Comparison of ENCODE assay signal across 25 cellular contexts in genomic region chr3:48225587-48225986, GRCh38. TPM values are rescaled to one million over a fixed set of nuclear protein-coding genes. Genes with fewer than 3 reads are reported as not detected.
DNase-seq lines count a peak whose midpoint lies in the region; ATAC-seq, FAIRE-seq and TF ChIP-seq lines count a peak whose summit lies in the region.
"Had no signal": no experiment of that assay in that cellular context is flagged by ENCODE, and none has a peak within 500 bp of the region (broad histone marks: within the 10 kb centered on the region; RNA-seq: fewer than 3 reads in every experiment).

No MANE protein-coding gene starts in this region.

- ATAC-seq in GM12878 (no peak), naive B cell (ENCODE audit: low read depth in 2 of 2) (no peak)
- no peak for ATAC-seq in activated CD4-positive, CD25-positive, alpha-beta regulatory T cell treated with anti-CD3 and anti-CD28 coated beads, Interleukin-2, amount 50 U/mL, for 24 hours
- ATAC-seq: Right ventricle myocardium inferior, SK-N-SH treated with all-trans-retinoic acid at 6 μM for 48 hours had no signal

- no peak for TF ChIP-seq CTCF in GM12878 (IDR thresholded peaks at IDR 0.05 in 2 of 3, conservative IDR thresholded peaks at IDR 0.05 in 1 of 3; ENCODE audit: control insufficient read depth in 2 of 3, extremely low read depth in 1 of 3, insufficient read depth in 1 of 3, low read depth in 3 of 3, low read length in 3 of 3)

- no peaks in the 10 kb centered on the region for H3K9me3 Mint-ChIP-seq in activated CD4-positive, alpha-beta T cell treated with anti-CD3 and anti-CD28 coated beads, Interleukin-2, amount 10 ng/mL, durations not matched to agents 7 days and 5 days
- no peaks in the 10 kb centered on the region for H3K9me3 Mint-ChIP-seq in naive B cell
- H3K9me3 Mint-ChIP-seq: CD4-positive, CD25-positive, alpha-beta regulatory T cell; H9; HFFc6 had no signal

- POLR2A ChIA-PET in activated CD4-positive, alpha-beta T cell treated with anti-CD3 and anti-CD28 coated beads, Interleukin-2, amount 10 ng/mL, durations not matched to agents 7 days and 5 days (lab: Charles Lee), result no interaction called here
- POLR2A ChIA-PET in GM12878 (lab: Charles Lee), result no interaction called here

- 40% methylated on average over 3 of the region's 3 CpGs for WGBS in GM12878 (ENCODE audit: insufficient coverage, insufficient replicate concordance, low lambda C conversion rate, missing lambda C conversion rate)

- RAD21 ChIA-PET in GM12878 (lab: Charles Lee; ENCODE audit: unreplicated experiment), result interaction anchor here (1.2 to 2.6 kb wide), 2 partner anchors 31 to 211 kb away, joined by 3 to 10 read pairs; no protein-coding TSS in a partner anchor

- H3K4me1 Mint-ChIP-seq in activated CD4-positive, alpha-beta T cell treated with anti-CD3 and anti-CD28 coated beads, Interleukin-2, amount 10 ng/mL, durations not matched to agents 7 days and 5 days, result peaks cover 6% of the 10 kb centered on the region
- peaks cover 43 to 74% (median 59%) of the 10 kb centered on the region in 3 donors for H3K4me1 Mint-ChIP-seq in naive B cell
- H3K4me1 Mint-ChIP-seq: CD4-positive, CD25-positive, alpha-beta regulatory T cell had no signal

- no peak for TF ChIP-seq RAD21 in GM12878 (IDR thresholded peaks at IDR 0.05; ENCODE audit: insufficient read depth, low read depth, low read length)

- in situ Hi-C loops in GM12878 (cut with MboI), result no loop called here

- no peak overlapping the region for H3K27ac ChIP-seq in GM12878 (ENCODE audit: control insufficient read depth, insufficient read depth)
- H3K27ac ChIP-seq: 22Rv1, BLaER1, GM23248, SJCRH30 had no signal

- BruUV-seq in GM12878 (replicated peaks; lab: Mats Ljungman, UMichigan), result no TSS peak

- H3K27ac Mint-ChIP-seq in activated CD4-positive, alpha-beta T cell treated with anti-CD3 and anti-CD28 coated beads, Interleukin-2, amount 10 ng/mL, durations not matched to agents 7 days and 5 days, result peak overlapping the region; percentile 32
- H3K27ac Mint-ChIP-seq in naive B cell, result peak overlapping the region in 4 of 6 donors; percentile 27 to 82 (median 64)
- H3K27ac Mint-ChIP-seq: CD4-positive, CD25-positive, alpha-beta regulatory T cell; HFFc6 had no signal

- no peak overlapping the region for H2AFZ ChIP-seq in GM12878 (ENCODE audit: control insufficient read depth, low read depth, low read length)
- H2AFZ ChIP-seq: GM23248 had no signal

- H4K20me1 ChIP-seq in GM12878 (ENCODE audit: control insufficient read depth, insufficient read depth), result no peaks in the 10 kb centered on the region
- H4K20me1 ChIP-seq: BLaER1 had no signal

- no peak overlapping the region for H3K4me3 Mint-ChIP-seq in activated CD4-positive, alpha-beta T cell treated with anti-CD3 and anti-CD28 coated beads, Interleukin-2, amount 10 ng/mL, durations not matched to agents 7 days and 5 days
- H3K4me3 Mint-ChIP-seq in naive B cell, result peak overlapping the region in 3 of 8 donors; percentile 25 to 66 (median 52)
- H3K4me3 Mint-ChIP-seq: CD4-positive, CD25-positive, alpha-beta regulatory T cell; H9; HFFc6 had no signal

- no peaks in the 10 kb centered on the region for H3K79me2 ChIP-seq in GM12878 (ENCODE audit: control insufficient read depth, insufficient read depth, low read length)

- peaks cover 67% of the 10 kb centered on the region for H3K4me1 ChIP-seq in GM12878 (ENCODE audit: control insufficient read depth, insufficient read depth, low read length)

- H3K36me3 ChIP-seq in GM12878 (ENCODE audit: control insufficient read depth in 2 of 2, insufficient read depth in 2 of 2, low read length in 1 of 2), result no peaks in the 10 kb centered on the region
- H3K36me3 ChIP-seq: BLaER1, SJCRH30 had no signal

- no peak overlapping the region for H3K4me2 ChIP-seq in GM12878 (ENCODE audit: control insufficient read depth, insufficient read depth)
- H3K4me2 ChIP-seq: BLaER1 had no signal

- H3K4me3 ChIP-seq in GM12878, result no peak overlapping the region
- H3K4me3 ChIP-seq: BLaER1, GM23248, SJCRH30 had no signal

- H3K9ac ChIP-seq in GM12878 (ENCODE audit: control insufficient read depth, insufficient read depth, low read length), result no peak overlapping the region
- H3K9ac ChIP-seq: BLaER1, GM23248 had no signal

- no peaks in the 10 kb centered on the region; the same call in 2 of the 3 replicates for H3K9me3 ChIP-seq in GM12878 (replicated peaks; ENCODE audit: control insufficient read depth, insufficient read depth, low read length)
- H3K9me3 ChIP-seq: BLaER1, SJCRH30 had no signal

- SMC1A ChIA-PET in GM12878 (lab: Charles Lee; ENCODE audit: uncharacterized antibody, unreplicated experiment), result interaction anchor here (2.9 to 3.0 kb wide), 2 partner anchors 31 to 211 kb away, joined by 12 to 15 read pairs; no protein-coding TSS in a partner anchor

- FAIRE-seq in GM12878 (lab: Jason Lieb, UNC), result no peak

- intact Hi-C loops in GM12878 (cut with micrococcal nuclease; ENCODE audit: unreplicated experiment), result no loop called here

- H3K27me3 Mint-ChIP-seq in activated CD4-positive, alpha-beta T cell treated with anti-CD3 and anti-CD28 coated beads, Interleukin-2, amount 10 ng/mL, durations not matched to agents 7 days and 5 days, result no peaks in the 10 kb centered on the region
- no peaks in the 10 kb centered on the region for H3K27me3 Mint-ChIP-seq in naive B cell

- H3K27me3 ChIP-seq in GM12878 (replicated peaks in 1 of 2; ENCODE audit: control insufficient read depth in 2 of 2, insufficient read depth in 2 of 2, low read length in 1 of 2), result no peaks in the 10 kb centered on the region
- H3K27me3 ChIP-seq: BLaER1, SJCRH30 had no signal

- no peak for TF ChIP-seq POLR2A in GM12878 (IDR thresholded peaks at IDR 0.05; ENCODE audit: low read depth, low read length)

- TF ChIP-seq EP300 in GM12878 (IDR thresholded peaks at IDR 0.05; ENCODE audit: borderline replicate concordance in 1 of 2, control insufficient read depth in 1 of 2, low read depth in 2 of 2, low read length in 2 of 2), result no peak

- CTCF ChIA-PET in activated CD4-positive, alpha-beta T cell treated with anti-CD3 and anti-CD28 coated beads, Interleukin-2, amount 10 ng/mL, durations not matched to agents 7 days and 5 days (lab: Charles Lee), result interaction anchor here (1.2 kb wide), 1 partner anchor 124 kb away, joined by 3 read pairs; no protein-coding TSS in a partner anchor
- CTCF ChIA-PET in GM12878 (lab: Yijun Ruan, JAX), result interaction anchor here (0.8 to 16.5 kb wide), 5 partner anchors 31 to 214 kb away, joined by 3 to 267 read pairs (median 3); partner anchors contain the start of genes CCDC51 and TMA7

- DNase-seq in activated CD4-positive, alpha-beta T cell treated with anti-CD3 and anti-CD28 coated beads, Interleukin-2, amount 10 ng/mL, durations not matched to agents 7 days and 5 days, result no peak
- no peak for DNase-seq in activated CD4-positive, alpha-beta T cell treated with anti-CD3 and anti-CD28 coated beads, Interleukin-2, amount 50 U/mL, for 1 hour
- DNase-seq in GM12878 (ENCODE audit: low read depth, low spot score) (no peak), naive B cell (no peak), DMS 273 treated with DMSO at 0.1 percent for 48 hours (lab: John Stamatoyannopoulos, UW) (no peak), dermis blood vessel endothelial cell (no peak), RKO (ENCODE audit: low spot score) (no peak)
- DNase-seq: CD4-positive, CD25-positive, alpha-beta regulatory T cell; GM23248; H9; HFFc6; IMR-90; KG1; MM.1S; NCI-H1694; NCI-H2029 treated with DMSO at 0.1 percent for 48 hours; NCI-H446 treated with DMSO at 0.1 percent for 48 hours; NCI-H526 treated with DMSO at 0.1 percent for 48 hours; SJCRH30 had no signal

- H3K36me3 Mint-ChIP-seq in activated CD4-positive, alpha-beta T cell treated with anti-CD3 and anti-CD28 coated beads, Interleukin-2, amount 10 ng/mL, durations not matched to agents 7 days and 5 days (ENCODE audit: low read depth), result no peaks in the 10 kb centered on the region
- H3K36me3 Mint-ChIP-seq in naive B cell, result no peaks in the 10 kb centered on the region
- H3K36me3 Mint-ChIP-seq: CD4-positive, CD25-positive, alpha-beta regulatory T cell had no signal

RNA-seq across cellular contexts. Expression of gene CAMP, which starts 2.3 kb away (rescaled TPM):
- total RNA-seq in activated CD4-positive, alpha-beta T cell treated with anti-CD3 and anti-CD28 coated beads, Interleukin-2, amount 10 ng/mL, durations not matched to agents 7 days and 5 days, result not detected
- not detected in 2 replicates for total RNA-seq in GM12878 (2013; cell fraction: nucleolus; rRNA removed)
- total RNA-seq in GM12878 (2014; rRNA removed) (9.8 and 11.7 TPM in 2 replicates), GM12878 (2014; rRNA removed; fragmentation: Illumina TruSeq; extraction: Trizol) (7.4 and 8.7 TPM in 2 replicates), GM12878 (2021) (7.5 and 7.8 TPM in 2 replicates), dermis blood vessel endothelial cell (not detected in 2 replicates)
- 4.9 TPM for polyA plus RNA-seq in GM12878 (2011; ENCODE audit: low read depth)
- polyA plus RNA-seq in GM12878 (2011; rRNA removed) (0.76 and 0.86 TPM in 2 replicates), GM12878 (2014; fragmentation: Illumina TruSeq; extraction: Trizol) (2.3 and 6.9 TPM in 2 replicates), GM12878 (2014; fragmentation: Nextera tagmentation; extraction: Ambion mirVana) (10 to 100 TPM; 25.4 to 34.3 TPM), GM12878 (2014; rRNA removed) (10.4 and 10.9 TPM in 2 replicates), GM12878 (2016; fragmentation: Nextera tagmentation; extraction: Ambion mirVana) (1 to 10 TPM; 3.4 to 3.7 TPM), naive B cell (ENCODE audit: low read depth in 6 of 6) (1 to 10 TPM in 1 of 6 donors, not detected in 5; 5.1 TPM)
- 0.88 and 2.0 TPM in 2 replicates for polyA plus RNA-seq in GM12878 (2011; cell fraction: cytosol; rRNA removed)
- polyA plus RNA-seq in GM12878 (2011; cell fraction: nucleus; rRNA removed), result 0.56 and 0.93 TPM in 2 replicates
- 6.8 and 12.9 TPM in 2 replicates for polyA plus RNA-seq in GM12878 (2012)
- polyA minus RNA-seq in GM12878 (2011; rRNA and poly(A)+ RNA removed), result 0.41 and 1.1 TPM in 2 replicates
- not detected in 2 replicates for polyA minus RNA-seq in GM12878 (2011; cell fraction: cytosol; rRNA and poly(A)+ RNA removed)
- polyA minus RNA-seq in GM12878 (2011; cell fraction: nucleus; rRNA and poly(A)+ RNA removed), result not detected in 2 replicates
- total RNA-seq: CD4-positive, CD25-positive, alpha-beta regulatory T cell; GM23248; H9; HFFc6; IMR-90; RPMI7951 had no signal
- polyA plus RNA-seq: CD4-positive, CD25-positive, alpha-beta regulatory T cell; GM23248; IMR-90 had no signal

RNA-seq across cellular contexts. Expression of gene ZNF589, which starts 15.3 kb away (rescaled TPM):
- total RNA-seq in activated CD4-positive, alpha-beta T cell treated with anti-CD3 and anti-CD28 coated beads, Interleukin-2, amount 10 ng/mL, durations not matched to agents 7 days and 5 days, result 10 to 100 TPM; 25.5 to 26.6 TPM
- 211 and 232 TPM in 2 replicates for total RNA-seq in GM12878 (2013; cell fraction: nucleolus; rRNA removed)
- 26.5 and 29.0 TPM in 2 replicates for total RNA-seq in GM12878 (2014; rRNA removed)
- total RNA-seq in GM12878 (2014; rRNA removed; fragmentation: Illumina TruSeq; extraction: Trizol), result 29.5 and 30.2 TPM in 2 replicates
- 27.7 and 34.2 TPM in 2 replicates for total RNA-seq in GM12878 (2021)
- polyA plus RNA-seq in GM12878 (2011; ENCODE audit: low read depth), result 25.2 TPM
- 47.2 and 47.9 TPM in 2 replicates for polyA plus RNA-seq in GM12878 (2011; rRNA removed)
- polyA plus RNA-seq in GM12878 (2011; cell fraction: cytosol; rRNA removed), result 29.4 and 32.9 TPM in 2 replicates
- 114 and 142 TPM in 2 replicates for polyA plus RNA-seq in GM12878 (2011; cell fraction: nucleus; rRNA removed)
- 26.2 and 27.8 TPM in 2 replicates for polyA plus RNA-seq in GM12878 (2012)
- 36.9 and 47.9 TPM in 2 replicates for polyA plus RNA-seq in GM12878 (2014; fragmentation: Illumina TruSeq; extraction: Trizol)
- 10 to 100 TPM in 1 of 2 experiments, 1 to 10 TPM in 1; 6.5 to 10.1 TPM for polyA plus RNA-seq in GM12878 (2014; fragmentation: Nextera tagmentation; extraction: Ambion mirVana)
- polyA plus RNA-seq in GM12878 (2014; rRNA removed), result 30.2 and 30.8 TPM in 2 replicates
- polyA plus RNA-seq in GM12878 (2016; fragmentation: Nextera tagmentation; extraction: Ambion mirVana), result 10 to 100 TPM; 19.7 to 20.2 TPM
- polyA minus RNA-seq in GM12878 (2011; rRNA and poly(A)+ RNA removed), result 33.6 and 39.6 TPM in 2 replicates
- 8.0 and 10.2 TPM in 2 replicates for polyA minus RNA-seq in GM12878 (2011; cell fraction: cytosol; rRNA and poly(A)+ RNA removed)
- polyA minus RNA-seq in GM12878 (2011; cell fraction: nucleus; rRNA and poly(A)+ RNA removed), result 24.1 and 29.7 TPM in 2 replicates
- polyA plus RNA-seq in naive B cell (ENCODE audit: low read depth in 6 of 6), result 1 to 10 TPM in 5 of 6 donors, not detected in 1; 2.2 to 7.9 (median 3.2) TPM
- 3.4 and 4.1 TPM in 2 replicates for total RNA-seq in dermis blood vessel endothelial cell

RNA-seq across cellular contexts. Expression of gene CDC25A, which starts 37.4 kb away (rescaled TPM):
- total RNA-seq in activated CD4-positive, alpha-beta T cell treated with anti-CD3 and anti-CD28 coated beads, Interleukin-2, amount 10 ng/mL, durations not matched to agents 7 days and 5 days, result 10 to 100 TPM; 23.4 to 23.5 TPM
- 9.5 and 18.7 TPM in 2 replicates for total RNA-seq in GM12878 (2013; cell fraction: nucleolus; rRNA removed)
- total RNA-seq in GM12878 (2014; rRNA removed) (32.1 and 32.5 TPM in 2 replicates), GM12878 (2014; rRNA removed; fragmentation: Illumina TruSeq; extraction: Trizol) (29.5 and 30.3 TPM in 2 replicates), GM12878 (2021) (34.4 and 36.6 TPM in 2 replicates), dermis blood vessel endothelial cell (15.1 and 21.6 TPM in 2 replicates)
- polyA plus RNA-seq in GM12878 (2011; ENCODE audit: low read depth), result 5.7 TPM
- polyA plus RNA-seq in GM12878 (2011; rRNA removed) (16.0 and 16.1 TPM in 2 replicates), GM12878 (2014; fragmentation: Illumina TruSeq; extraction: Trizol) (33.8 and 35.3 TPM in 2 replicates), GM12878 (2014; fragmentation: Nextera tagmentation; extraction: Ambion mirVana) (1 to 10 TPM; 2.9 to 5.6 TPM), GM12878 (2014; rRNA removed) (25.6 and 30.3 TPM in 2 replicates), GM12878 (2016; fragmentation: Nextera tagmentation; extraction: Ambion mirVana) (10 to 100 TPM; 21.3 to 23.4 TPM), naive B cell (ENCODE audit: low read depth in 6 of 6) (not detected)
- polyA plus RNA-seq in GM12878 (2011; cell fraction: cytosol; rRNA removed), result 12.1 and 15.7 TPM in 2 replicates
- 10.0 and 12.0 TPM in 2 replicates for polyA plus RNA-seq in GM12878 (2011; cell fraction: nucleus; rRNA removed)
- 8.4 and 8.7 TPM in 2 replicates for polyA plus RNA-seq in GM12878 (2012)
- 17.3 and 17.6 TPM in 2 replicates for polyA minus RNA-seq in GM12878 (2011; rRNA and poly(A)+ RNA removed)
- 9.4 and 12.9 TPM in 2 replicates for polyA minus RNA-seq in GM12878 (2011; cell fraction: cytosol; rRNA and poly(A)+ RNA removed)
- polyA minus RNA-seq in GM12878 (2011; cell fraction: nucleus; rRNA and poly(A)+ RNA removed), result 11.5 and 16.8 TPM in 2 replicates
